ENCODE assay signal across 8 cellular contexts in the genomic region with DNA sequence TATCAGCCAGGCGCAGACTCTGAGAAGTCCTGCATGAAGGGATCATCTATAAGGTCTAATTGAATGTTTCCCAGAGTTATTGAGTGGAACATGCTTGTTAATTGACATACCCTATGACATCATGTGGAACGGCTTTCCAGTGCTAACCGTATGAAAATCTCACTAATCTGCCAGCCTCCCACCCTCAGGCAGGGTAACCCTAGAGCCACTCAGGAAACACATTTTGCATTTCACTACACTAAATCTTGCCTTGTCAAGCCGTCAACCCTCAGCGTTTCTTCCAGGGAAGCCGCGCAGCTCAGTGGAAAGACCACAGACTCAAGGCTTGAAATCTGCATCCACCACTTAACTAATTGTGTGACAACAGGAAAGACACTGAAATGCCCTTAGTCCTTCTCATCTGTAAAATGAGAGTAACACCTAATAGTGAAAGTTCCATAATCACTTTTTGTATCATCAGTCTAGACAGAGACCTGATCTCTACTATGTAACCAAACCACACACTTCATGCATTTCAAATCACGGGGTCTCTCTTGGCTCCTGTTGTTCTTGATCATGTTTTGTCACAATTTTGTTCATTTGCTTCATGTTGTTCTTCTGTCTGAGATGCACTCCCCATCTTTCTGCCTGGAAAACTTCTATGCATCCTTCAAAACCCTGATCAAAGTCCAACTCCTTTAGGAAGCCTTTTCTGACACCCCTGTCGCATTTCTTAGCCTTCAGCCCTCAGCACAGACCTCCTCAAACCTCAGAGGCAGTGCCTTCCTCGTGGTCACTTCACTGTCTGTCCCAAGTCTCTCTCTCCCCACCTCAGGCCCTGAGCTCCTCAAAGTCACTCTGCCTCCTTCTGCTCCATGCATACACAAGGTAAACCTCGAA.
A peak's percentile ranks its signal among the peaks of the same experiment; 100 is the strongest.
DNase-seq lines count a peak whose midpoint lies in the region; ATAC-seq and TF ChIP-seq lines count a peak whose summit lies in the region.

No MANE protein-coding gene starts in this region.

- peaks cover 50 to 80% (median 63%) of the 10 kb centered on the region in 10 experiments for H3K4me1 ChIP-seq in BLaER1 treated with 17β-estradiol and CSF1 and Interleukin-3, amounts not matched to agents 10 nM and 100 nM
- H3K4me1 ChIP-seq in lower lobe of right lung: peaks cover 30% of the 10 kb centered on the region

- no peaks in the 10 kb centered on the region for H4K20me1 ChIP-seq in BLaER1 treated with 17β-estradiol and CSF1 and Interleukin-3, amounts not matched to agents 10 nM and 100 nM

- ATAC-seq in GM19025 (IDR thresholded peaks at IDR 0.05; ENCODE audit: low read depth, unreplicated experiment): peak; percentile 79
- peak; percentile 92 for ATAC-seq in HG02981 (IDR thresholded peaks at IDR 0.05; ENCODE audit: unreplicated experiment)
- peak; percentile 89 to 92 for ATAC-seq in activated T-cell treated with anti-CD3 and anti-CD28 coated beads, Interleukin-2, amount 50 U/mL, for 72 hours (replicated peaks in 1 of 2)
- ATAC-seq in lower lobe of right lung: no peak

- intact Hi-C loops in lower lobe of right lung (cut with DNase I): no loop called here

- H3K27me3 Mint-ChIP-seq in activated T-cell treated with anti-CD3 and anti-CD28 coated beads, Interleukin-2, amount 50 U/mL, for 72 hours (ENCODE audit: low read depth): peaks cover 6% of the 10 kb centered on the region

- no peaks in the 10 kb centered on the region for H3K9me3 Mint-ChIP-seq in activated T-cell treated with anti-CD3 and anti-CD28 coated beads, Interleukin-2, amount 50 U/mL, for 72 hours

- H3K4me3 ChIP-seq in BLaER1 treated with 17β-estradiol and CSF1 and Interleukin-3, amounts not matched to agents 10 nM and 100 nM: no peak overlapping the region
- no peak overlapping the region for H3K4me3 ChIP-seq in lower lobe of right lung

- no peaks in the 10 kb centered on the region for H3K36me3 Mint-ChIP-seq in activated T-cell treated with anti-CD3 and anti-CD28 coated beads, Interleukin-2, amount 50 U/mL, for 72 hours (ENCODE audit: insufficient read depth in 2 of 2)

- peak overlapping the region; percentile 9 to 63 (median 35); a peak in 16 of 22 replicates for H3K4me2 ChIP-seq in BLaER1 treated with 17β-estradiol and CSF1 and Interleukin-3, amounts not matched to agents 10 nM and 100 nM

- H3K9me3 ChIP-seq in BLaER1 treated with 17β-estradiol and CSF1 and Interleukin-3, amounts not matched to agents 10 nM and 100 nM (replicated peaks in 1 of 11): no peaks in the 10 kb centered on the region
- H3K9me3 ChIP-seq in lower lobe of right lung: no peaks in the 10 kb centered on the region

- H3K36me3 ChIP-seq in BLaER1 treated with 17β-estradiol and CSF1 and Interleukin-3, amounts not matched to agents 10 nM and 100 nM: no peaks in the 10 kb centered on the region
- H3K36me3 ChIP-seq in lower lobe of right lung: no peaks in the 10 kb centered on the region

- no peak overlapping the region for H3K27ac Mint-ChIP-seq in activated T-cell treated with anti-CD3 and anti-CD28 coated beads, Interleukin-2, amount 50 U/mL, for 72 hours

- H3K27ac ChIP-seq in BLaER1 treated with 17β-estradiol and CSF1 and Interleukin-3, amounts not matched to agents 10 nM and 100 nM: no peak overlapping the region
- H3K27ac ChIP-seq in substantia nigra (ENCODE audit: low read depth, low read length, poor library complexity, severe bottlenecking): no peak overlapping the region
- no peak overlapping the region for H3K27ac ChIP-seq in lower lobe of right lung

- no peak for TF ChIP-seq CTCF in lower lobe of right lung (IDR thresholded peaks at IDR 0.05)

- H3K4me1 Mint-ChIP-seq in activated T-cell treated with anti-CD3 and anti-CD28 coated beads, Interleukin-2, amount 50 U/mL, for 72 hours (ENCODE audit: low read depth): peaks cover 77% of the 10 kb centered on the region

- peak; percentile 41 to 58 for DNase-seq in activated T-cell treated with anti-CD3 and anti-CD28 coated beads, Interleukin-2, amount 50 U/mL, for 72 hours
- DNase-seq in DMS53 treated with DMSO at 0.1 percent for 48 hours (lab: John Stamatoyannopoulos, UW; ENCODE audit: unreplicated experiment): no peak
- DNase-seq in NCI-H1105 (lab: John Stamatoyannopoulos, UW): no peak
- DNase-seq in substantia nigra (lab: John Stamatoyannopoulos, UW): no peak
- no peak for DNase-seq in lower lobe of right lung

- H3K4me3 Mint-ChIP-seq in activated T-cell treated with anti-CD3 and anti-CD28 coated beads, Interleukin-2, amount 50 U/mL, for 72 hours: peak overlapping the region; percentile 56 to 61

- H3K9ac ChIP-seq in BLaER1 treated with 17β-estradiol and CSF1 and Interleukin-3, amounts not matched to agents 10 nM and 100 nM: 0 out of 22 replicates have a peak overlapping the region, but pooled peaks of 1 of the 11 experiments have one; percentile 12

- no peaks in the 10 kb centered on the region for H3K27me3 ChIP-seq in BLaER1 treated with 17β-estradiol and CSF1 and Interleukin-3, amounts not matched to agents 10 nM and 100 nM
- no peaks in the 10 kb centered on the region for H3K27me3 ChIP-seq in lower lobe of right lung (ENCODE audit: low read depth)

Comparison
In these comparisons a context has a peak if more than half of its experiments do, and no peak if none do; other contexts are left out.
1. ATAC-seq: peak in GM19025 (single experiment), HG02981 (single experiment) and activated T-cell treated with anti-CD3 and anti-CD28 coated beads, Interleukin-2, amount 50 U/mL, for 72 hours (2 of 2); none in lower lobe of right lung (0 of 2).
2. DNase-seq: peak in activated T-cell treated with anti-CD3 and anti-CD28 coated beads, Interleukin-2, amount 50 U/mL, for 72 hours (2 of 2); none in DMS53 treated with DMSO at 0.1 percent for 48 hours (single experiment), NCI-H1105 (single experiment), substantia nigra (0 of 49) and lower lobe of right lung (single experiment).